Comparison of ENCODE assay signal across 9 cellular contexts in genomic region chr3:12982619-12983101, GRCh38.
DNase-seq lines count a peak whose midpoint lies in the region; ATAC-seq and TF ChIP-seq lines count a peak whose summit lies in the region.
"Had no signal": no experiment of that assay in that cellular context is flagged by ENCODE, and none has a peak within 500 bp of the region (broad histone marks: within the 10 kb centered on the region; RNA-seq: fewer than 3 reads in every experiment).

No MANE protein-coding gene starts in this region.

- H3K4me3 Mint-ChIP-seq in CD8-positive, alpha-beta T cell = no peak overlapping the region

- no peak overlapping the region for H2BK12ac ChIP-seq in mesenchymal stem cell (ENCODE audit: low read length in 2 of 2)

- H2BK15ac ChIP-seq in mesenchymal stem cell (ENCODE audit: low read depth, poor library complexity, severe bottlenecking) = no peak overlapping the region

- H4K20me1 ChIP-seq in OCI-LY7 (ENCODE audit: insufficient read depth, low read length) = peaks cover 9% of the 10 kb centered on the region

- H2BK5ac ChIP-seq in mesenchymal stem cell (ENCODE audit: low read depth, low read length, poor library complexity, severe bottlenecking) = no peak overlapping the region

- H3K4me2 ChIP-seq in OCI-LY7 (ENCODE audit: low read length) = peak overlapping the region; percentile 44
- H3K4me2 ChIP-seq in mesenchymal stem cell (ENCODE audit: low read length, poor library complexity, severe bottlenecking) = no peak overlapping the region

- H3K4ac ChIP-seq in mesenchymal stem cell (ENCODE audit: low read depth in 1 of 2, low read length in 2 of 2) = no peak overlapping the region

- no peak overlapping the region for H3K14ac ChIP-seq in mesenchymal stem cell (ENCODE audit: low read length in 2 of 2)

- H3K4me3 ChIP-seq in CD8-positive, alpha-beta T cell (ENCODE audit: low read depth, low read length) = no peak overlapping the region
- no peak overlapping the region for H3K4me3 ChIP-seq in OCI-LY7 (ENCODE audit: low read depth, low read length, poor library complexity, severe bottlenecking)
- no peak overlapping the region for H3K4me3 ChIP-seq in lower lobe of right lung
- no peak overlapping the region for H3K4me3 ChIP-seq in vagina
- H3K4me3 ChIP-seq in mesenchymal stem cell (ENCODE audit: insufficient read depth in 1 of 2, low read depth in 1 of 2, low read length in 2 of 2) = no peak overlapping the region

- peaks cover 30% of the 10 kb centered on the region; the same call in 1 of the 2 replicates for H3K79me2 ChIP-seq in OCI-LY7 (ENCODE audit: insufficient read depth, low read depth, low read length)

- 76% methylated on average over 5 of the region's 5 CpGs for WGBS in mesenchymal stem cell

- no peaks in the 10 kb centered on the region for H3K27me3 Mint-ChIP-seq in CD8-positive, alpha-beta T cell (ENCODE audit: low read depth)

- H3K9me2 ChIP-seq in OCI-LY7 (ENCODE audit: insufficient read depth, low read length) = no peaks in the 10 kb centered on the region

- H4K8ac ChIP-seq in mesenchymal stem cell (ENCODE audit: low read length) = no peak overlapping the region

- H3K36me3 Mint-ChIP-seq in CD8-positive, alpha-beta T cell = peaks cover 28% of the 10 kb centered on the region

- no peak for TF ChIP-seq CTCF in CD8-positive, alpha-beta T cell (IDR thresholded peaks at IDR 0.05)
- no peak for TF ChIP-seq CTCF in OCI-LY7 (conservative IDR thresholded peaks at IDR 0.05; ENCODE audit: low read length)
- no peak for TF ChIP-seq CTCF in lower lobe of right lung (IDR thresholded peaks at IDR 0.05)
- TF ChIP-seq CTCF in GM10266 (IDR thresholded peaks at IDR 0.05; ENCODE audit: control insufficient read depth, insufficient read depth, low read depth, missing control alignments) = no peak
- no peak for TF ChIP-seq CTCF in vagina (IDR thresholded peaks at IDR 0.05)

- H4K91ac ChIP-seq in mesenchymal stem cell (ENCODE audit: low read length) = no peak overlapping the region

- H3K36me3 ChIP-seq in CD8-positive, alpha-beta T cell (ENCODE audit: insufficient read depth, low read length) = peaks cover 2% of the 10 kb centered on the region
- H3K36me3 ChIP-seq in OCI-LY7 (ENCODE audit: insufficient read depth, low read length) = peaks cover 13% of the 10 kb centered on the region; the same call in 1 of the 2 replicates
- peaks cover 3% of the 10 kb centered on the region for H3K36me3 ChIP-seq in lower lobe of right lung
- no peaks in the 10 kb centered on the region for H3K36me3 ChIP-seq in vagina
- peaks cover 0 to 9% of the 10 kb centered on the region in 2 experiments for H3K36me3 ChIP-seq in mesenchymal stem cell (ENCODE audit: control insufficient read depth in 1 of 2, insufficient read depth in 2 of 2, low read depth in 1 of 2, low read length in 2 of 2)

- intact Hi-C loops in CD8-positive, alpha-beta T cell (cut with DNase I, micrococcal nuclease) = loop anchor here in 1 of 2 experiments (10.0 kb wide), 1 partner anchor 108 kb away; no protein-coding TSS in a partner anchor
- intact Hi-C loops in OCI-LY7 (cut with micrococcal nuclease; ENCODE audit: unreplicated experiment) = loop anchor here (5.0 kb wide), 1 partner anchor 80 kb away; no protein-coding TSS in a partner anchor
- intact Hi-C loops in lower lobe of right lung (cut with DNase I) = no loop called here
- intact Hi-C loops in vagina (cut with DNase I) = no loop called here

- H3K27ac Mint-ChIP-seq in CD8-positive, alpha-beta T cell = peak overlapping the region; percentile 39

- H3K23ac ChIP-seq in mesenchymal stem cell (ENCODE audit: low read length in 2 of 2) = no peak overlapping the region

- no peaks in the 10 kb centered on the region for H3K9me3 ChIP-seq in CD8-positive, alpha-beta T cell (ENCODE audit: low read length)
- peaks cover 1% of the 10 kb centered on the region; the same call in 1 of the 2 replicates for H3K9me3 ChIP-seq in OCI-LY7 (ENCODE audit: low read length)
- no peaks in the 10 kb centered on the region for H3K9me3 ChIP-seq in lower lobe of right lung
- H3K9me3 ChIP-seq in vagina = no peaks in the 10 kb centered on the region
- no peaks in the 10 kb centered on the region for H3K9me3 ChIP-seq in mesenchymal stem cell (ENCODE audit: control insufficient read depth, low read length)

- H3K27ac ChIP-seq in CD8-positive, alpha-beta T cell (ENCODE audit: low read depth, low read length) = no peak overlapping the region
- H3K27ac ChIP-seq in OCI-LY7 (ENCODE audit: low read depth, low read length, poor library complexity, severe bottlenecking) (peak overlapping the region; percentile 28), lower lobe of right lung (no peak overlapping the region), vagina (no peak overlapping the region), mesenchymal stem cell (ENCODE audit: low read length, poor library complexity, severe bottlenecking) (no peak overlapping the region)

- H2AFZ ChIP-seq in OCI-LY7 (ENCODE audit: low read length) = no peak overlapping the region
- no peak overlapping the region for H2AFZ ChIP-seq in mesenchymal stem cell (ENCODE audit: low read depth, low read length)

- H3K4me1 Mint-ChIP-seq in CD8-positive, alpha-beta T cell (ENCODE audit: low read depth) = peaks cover 47% of the 10 kb centered on the region

- CTCF ChIA-PET in CD8-positive, alpha-beta T cell (lab: Charles Lee) = interaction anchor here (1.4 to 2.2 kb wide), 6 partner anchors 10 to 115 kb away, joined by 4 to 14 read pairs (median 6); no protein-coding TSS in a partner anchor
- CTCF ChIA-PET in OCI-LY7 (lab: Charles Lee; ENCODE audit: unreplicated experiment) = interaction anchor here (2.2 kb wide), 1 partner anchor 17 kb away, joined by 7 read pairs; no protein-coding TSS in a partner anchor

- BruUV-seq in OCI-LY7 (replicated peaks; lab: Mats Ljungman, UMichigan) = no TSS peak

- DNase-seq in CD8-positive, alpha-beta T cell = no peak
- peak; percentile 47 for DNase-seq in OCI-LY7 (ENCODE audit: low spot score)
- DNase-seq in lower lobe of right lung = no peak
- DNase-seq in GM10266 (ENCODE audit: extremely low spot score) = no peak
- DNase-seq in vagina (ENCODE audit: extremely low spot score in 2 of 2) = no peak
- DNase-seq in mesenchymal stem cell = no peak
- DNase-seq: foreskin fibroblast had no signal

- TF ChIP-seq POLR2A in vagina (IDR thresholded peaks at IDR 0.05) = no peak

- no peaks in the 10 kb centered on the region for H3K9me3 Mint-ChIP-seq in CD8-positive, alpha-beta T cell

- no peak overlapping the region for H3K9ac ChIP-seq in mesenchymal stem cell (ENCODE audit: low read length)

- H3K4me1 ChIP-seq in CD8-positive, alpha-beta T cell (ENCODE audit: insufficient read depth, low read length) = peaks cover 35% of the 10 kb centered on the region
- H3K4me1 ChIP-seq in OCI-LY7 (ENCODE audit: insufficient read depth, low read length, poor library complexity, severe bottlenecking) = peaks cover 38% of the 10 kb centered on the region
- H3K4me1 ChIP-seq in lower lobe of right lung = peaks cover 3% of the 10 kb centered on the region
- peaks cover 7% of the 10 kb centered on the region for H3K4me1 ChIP-seq in vagina
- peaks cover 11% of the 10 kb centered on the region for H3K4me1 ChIP-seq in mesenchymal stem cell (ENCODE audit: control insufficient read depth, insufficient read depth, low read depth, low read length)

- H3K79me1 ChIP-seq in mesenchymal stem cell (replicated peaks; ENCODE audit: low read length, poor library complexity, severe bottlenecking) = peaks cover 33% of the 10 kb centered on the region

- H2BK120ac ChIP-seq in mesenchymal stem cell (ENCODE audit: low read depth, low read length) = no peak overlapping the region

- ATAC-seq in CD8-positive, alpha-beta T cell = no peak
- ATAC-seq in GM19035 (IDR thresholded peaks at IDR 0.05; ENCODE audit: unreplicated experiment) = peak; percentile 51
- ATAC-seq in HG02943 (IDR thresholded peaks at IDR 0.05; ENCODE audit: low read depth, unreplicated experiment) = peak; percentile 64
- ATAC-seq in lower lobe of right lung = no peak

- no peak overlapping the region for H2AK5ac ChIP-seq in mesenchymal stem cell (ENCODE audit: low read length, severe bottlenecking)

- H3K27me3 ChIP-seq in CD8-positive, alpha-beta T cell (ENCODE audit: insufficient read depth, low read length) = no peaks in the 10 kb centered on the region
- H3K27me3 ChIP-seq in lower lobe of right lung (ENCODE audit: low read depth) (no peaks in the 10 kb centered on the region), vagina (no peaks in the 10 kb centered on the region), mesenchymal stem cell (ENCODE audit: control insufficient read depth in 1 of 2, insufficient read depth in 1 of 2, low read length in 2 of 2) (peaks cover 4 to 15% of the 10 kb centered on the region in 2 experiments)

- peak overlapping the region in 1 of 2 experiments; percentile 42 for H3K18ac ChIP-seq in mesenchymal stem cell (ENCODE audit: low read depth in 1 of 2, low read length in 2 of 2)

- POLR2A ChIA-PET in CD8-positive, alpha-beta T cell (lab: Charles Lee) = interaction anchor here (0.8 to 1.0 kb wide), 2 partner anchors 17 to 53 kb away, joined by 3 read pairs; no protein-coding TSS in a partner anchor
- POLR2A ChIA-PET in OCI-LY7 (lab: Charles Lee) = no interaction called here

Comparison
In these comparisons a context has a peak if more than half of its experiments do, and no peak if none do; other contexts are left out.
1. ATAC-seq: peak in GM19035 (single experiment) and HG02943 (single experiment); none in CD8-positive, alpha-beta T cell (single experiment) and lower lobe of right lung (0 of 2).